In genomic region chr3:123695731-123696640, GRCh38 we compare ENCODE assay signal across 12 cellular contexts.
A peak's percentile ranks its signal among the peaks of the same experiment; 100 is the strongest.
DNase-seq lines count a peak whose midpoint lies in the region; ATAC-seq and TF ChIP-seq lines count a peak whose summit lies in the region.
"Had no signal": no experiment of that assay in that cellular context is flagged by ENCODE, and none has a peak within 500 bp of the region (broad histone marks: within the 10 kb centered on the region; RNA-seq: fewer than 3 reads in every experiment).

No MANE protein-coding gene starts in this region.

- H3K4me3 ChIP-seq in heart left ventricle: peak overlapping the region in 6 of 12 donors; percentile 5 to 58 (median 31)
- peak overlapping the region in 1 of 2 donors; percentile 43 for H3K4me3 ChIP-seq in duodenal mucosa (ENCODE audit: low read depth in 1 of 2, low read length in 2 of 2)
- H3K4me3 ChIP-seq in vagina: peak overlapping the region; percentile 50 to 58
- H3K4me3 ChIP-seq: GM12878 had no signal

- H3K9ac ChIP-seq in duodenal mucosa (ENCODE audit: low read depth in 1 of 2, low read length in 2 of 2): no peak overlapping the region

- peaks cover 61% of the 10 kb centered on the region for H3K4me1 Mint-ChIP-seq in neural crest cell
- H3K4me1 Mint-ChIP-seq: immature natural killer cell had no signal

- H3K27ac Mint-ChIP-seq in neural crest cell (ENCODE audit: unreplicated experiment): peak overlapping the region; percentile 93

- no peak overlapping the region for H3K4me3 Mint-ChIP-seq in neural crest cell
- H3K4me3 Mint-ChIP-seq: immature natural killer cell had no signal

- no peaks in the 10 kb centered on the region for H3K27me3 Mint-ChIP-seq in neural crest cell (ENCODE audit: low read depth)

- peak in 1 of 4 donors; percentile 40 for ATAC-seq in heart left ventricle
- no peak for ATAC-seq in left cardiac atrium
- ATAC-seq: GM12878 had no signal

- no peaks in the 10 kb centered on the region for H3K9me3 Mint-ChIP-seq in neural crest cell
- H3K9me3 Mint-ChIP-seq: immature natural killer cell had no signal

- H3K27me3 ChIP-seq in heart left ventricle (no peaks in the 10 kb centered on the region), duodenal mucosa (ENCODE audit: control insufficient read depth in 1 of 2, insufficient read depth in 2 of 2, low read length in 2 of 2) (no peaks in the 10 kb centered on the region), vagina (no peaks in the 10 kb centered on the region)

- no peaks in the 10 kb centered on the region for H3K9me3 ChIP-seq in heart left ventricle
- no peaks in the 10 kb centered on the region for H3K9me3 ChIP-seq in duodenal mucosa (ENCODE audit: control insufficient read depth in 1 of 2, low read length in 2 of 2)
- H3K9me3 ChIP-seq in vagina: no peaks in the 10 kb centered on the region

- intact Hi-C loops in heart left ventricle (cut with DNase I) (loop anchor here in 3 of 10 donors (2.0 to 5.0 kb wide), 3 partner anchors 35 to 44 kb away; no protein-coding TSS in a partner anchor), left cardiac atrium (cut with DNase I) (no loop called here), vagina (cut with DNase I) (no loop called here)

- peaks cover 0 to 4% (median 0%) of the 10 kb centered on the region in 9 donors for H3K36me3 ChIP-seq in heart left ventricle
- no peaks in the 10 kb centered on the region for H3K36me3 ChIP-seq in duodenal mucosa (ENCODE audit: control insufficient read depth in 1 of 2, insufficient read depth in 2 of 2, low read length in 2 of 2)
- no peaks in the 10 kb centered on the region for H3K36me3 ChIP-seq in vagina

- peak overlapping the region in 11 of 12 donors; percentile 35 to 90 (median 68) for H3K27ac ChIP-seq in heart left ventricle
- H3K27ac ChIP-seq in duodenal mucosa (ENCODE audit: low read depth, low read length): peak overlapping the region; percentile 12
- H3K27ac ChIP-seq in vagina: peak overlapping the region; percentile 68

- H3K36me3 Mint-ChIP-seq in neural crest cell (ENCODE audit: low read depth): no peaks in the 10 kb centered on the region
- H3K36me3 Mint-ChIP-seq: immature natural killer cell had no signal

- WGBS in heart left ventricle, 4 donors: 54 to 67% (median 65%) methylated on average over 14 of the region's 14 CpGs

- peaks cover 2 to 61% (median 43%) of the 10 kb centered on the region in 12 donors for H3K4me1 ChIP-seq in heart left ventricle
- H3K4me1 ChIP-seq in duodenal mucosa (ENCODE audit: control insufficient read depth in 1 of 2, insufficient read depth in 2 of 2, low read length in 2 of 2): peaks cover 12 to 16% of the 10 kb centered on the region in 2 donors
- H3K4me1 ChIP-seq in vagina: peaks cover 39% of the 10 kb centered on the region

- TF ChIP-seq POLR2A in heart left ventricle (IDR thresholded peaks at IDR 0.05): no peak
- no peak for TF ChIP-seq POLR2A in vagina (IDR thresholded peaks at IDR 0.05)

- no peak for DNase-seq in heart left ventricle
- DNase-seq in left cardiac atrium: no peak
- no peak for DNase-seq in neural crest cell (ENCODE audit: low read depth, low spot score)
- DNase-seq in vagina (ENCODE audit: extremely low spot score in 2 of 2): no peak
- DNase-seq in NCI-H510A (lab: John Stamatoyannopoulos, UW): no peak
- no peak for DNase-seq in NCI-H345 treated with DMSO at 0.1 percent for 48 hours (lab: John Stamatoyannopoulos, UW; ENCODE audit: unreplicated experiment)
- no peak for DNase-seq in NCI-H446 treated with DMSO at 0.1 percent for 48 hours (lab: John Stamatoyannopoulos, UW)
- DNase-seq: immature natural killer cell, MM.1S, NCI-H524 had no signal

- TF ChIP-seq CTCF in heart left ventricle (IDR thresholded peaks at IDR 0.05) (no peak), neural crest cell (conservative IDR thresholded peaks at IDR 0.05) (no peak), vagina (IDR thresholded peaks at IDR 0.05) (no peak)

Comparison
In these comparisons a context has a peak if more than half of its experiments do, and no peak if none do; other contexts are left out.
1. H3K27ac ChIP-seq: peak in every context shown above with its lines; median percentile 68 in heart left ventricle; 68 in vagina; 12 in duodenal mucosa.